ENCODE assay signal across 18 cellular contexts in the genomic region with DNA sequence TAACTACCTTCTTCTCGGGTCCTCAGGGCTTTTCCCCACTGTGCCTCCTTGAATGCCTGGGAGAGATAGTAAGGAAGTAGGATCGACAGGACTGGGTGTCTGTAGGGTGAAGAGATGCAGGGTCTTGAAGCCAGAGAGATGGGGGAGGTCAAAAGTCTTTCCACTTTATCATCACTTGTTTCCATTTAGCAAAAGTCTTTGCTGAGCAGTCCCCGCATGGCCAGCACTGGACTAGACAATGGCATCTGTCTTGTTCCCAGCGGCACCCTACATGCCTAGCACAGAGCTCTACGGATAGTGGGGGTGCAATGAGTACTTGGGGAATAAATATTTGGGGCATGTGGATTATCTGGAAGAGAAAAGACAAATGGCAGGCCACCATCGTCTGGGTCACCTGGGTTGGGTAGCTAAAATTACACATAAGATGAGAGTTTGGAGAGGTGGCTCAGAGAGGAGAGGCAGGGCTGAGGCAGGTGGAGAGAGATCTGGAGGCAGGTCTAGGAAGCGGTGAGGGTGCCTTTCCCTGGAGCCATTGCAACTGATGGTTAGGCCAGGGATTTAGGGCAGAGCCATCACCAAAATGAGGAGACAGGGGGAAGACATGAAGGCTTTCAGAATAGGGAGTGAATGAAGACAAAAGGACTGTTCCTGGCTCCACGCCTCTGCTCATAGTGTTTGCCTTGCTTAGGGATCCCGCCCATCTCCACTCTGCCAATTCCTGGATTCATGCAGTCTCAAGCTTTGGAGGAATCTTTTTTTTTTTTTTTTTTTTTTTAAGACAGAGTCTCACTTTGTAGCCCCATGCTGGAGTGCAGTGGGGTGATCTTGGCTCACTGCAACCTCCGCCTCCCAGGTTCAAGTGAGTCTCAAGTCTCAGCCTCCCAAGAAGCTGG.
DNase-seq lines count a peak whose midpoint lies in the region; ATAC-seq and TF ChIP-seq lines count a peak whose summit lies in the region.
"Had no signal": no experiment of that assay in that cellular context is flagged by ENCODE, and none has a peak within 500 bp of the region (broad histone marks: within the 10 kb centered on the region; RNA-seq: fewer than 3 reads in every experiment).

No MANE protein-coding gene starts in this region.

- intact Hi-C loops in Right ventricle myocardium superior (cut with DNase I) (no loop called here), psoas muscle (cut with DNase I) (no loop called here)

- TF ChIP-seq CTCF in VCaP (conservative IDR thresholded peaks at IDR 0.05) = no peak
- TF ChIP-seq CTCF in psoas muscle (IDR thresholded peaks at IDR 0.05) = no peak
- TF ChIP-seq CTCF in SK-N-SH (IDR thresholded peaks at IDR 0.05) = no peak

- no peak for TF ChIP-seq RAD21 in SK-N-SH (IDR thresholded peaks at IDR 0.05; ENCODE audit: low read length)

- H3K9ac ChIP-seq in SK-N-SH = no peak overlapping the region

- H3K9me3 ChIP-seq in psoas muscle (no peaks in the 10 kb centered on the region), SK-N-SH (no peaks in the 10 kb centered on the region)

- H3K27ac ChIP-seq in VCaP = peak overlapping the region; percentile 77
- H3K27ac ChIP-seq in psoas muscle = peak overlapping the region; percentile 63
- H3K27ac ChIP-seq in SK-N-SH (ENCODE audit: low read depth in 2 of 2, low read length in 1 of 2) = no peak overlapping the region

- POLR2A ChIA-PET in SK-N-SH (lab: Yijun Ruan, JAX) = no interaction called here

- H3K4me1 ChIP-seq in psoas muscle (peaks cover 20% of the 10 kb centered on the region), SK-N-SH (ENCODE audit: control insufficient read depth in 1 of 2, insufficient read depth in 2 of 2, low read depth in 1 of 2, low read length in 1 of 2) (peaks cover 0 to 25% of the 10 kb centered on the region in 2 experiments; a peak in 3 of 4 replicates)

- no peak overlapping the region for H2AFZ ChIP-seq in SK-N-SH (ENCODE audit: low read depth)

- no peaks in the 10 kb centered on the region for H3K79me2 ChIP-seq in SK-N-SH (ENCODE audit: insufficient read depth)

- CTCF ChIA-PET in SK-N-SH (lab: Yijun Ruan, JAX) = no interaction called here

- no peak for TF ChIP-seq EP300 in SK-N-SH (IDR thresholded peaks at IDR 0.05; ENCODE audit: borderline replicate concordance in 1 of 2, low read depth in 1 of 2, low read length in 1 of 2)

- 72 to 83% (median 78%) methylated on average over 10 of the region's 10 CpGs for WGBS in psoas muscle, 3 donors
- WGBS in SK-N-SH (ENCODE audit: low lambda C conversion rate) = 79% methylated on average over 9 of the region's 10 CpGs

- in situ Hi-C loops in G401 (cut with HindIII; ENCODE audit: low sequenced_read_pairs) = no loop called here

- H3K4me3 ChIP-seq in psoas muscle (no peak overlapping the region), SK-N-SH (ENCODE audit: low read depth in 2 of 2, low read length in 1 of 2) (no peak overlapping the region)

- ATAC-seq in Right ventricle myocardium superior (ENCODE audit: poor library complexity) (peak; percentile 26), psoas muscle (no peak)
- ATAC-seq: left lobe of liver, natural killer cell, Panc1 had no signal

- DNase-seq in G401 (ENCODE audit: low spot score) = peak; percentile 26
- DNase-seq in Right ventricle myocardium superior = peak; percentile 72
- DNase-seq in psoas muscle = peak in 1 of 2 donors; percentile 48
- DNase-seq in H4 (ENCODE audit: low spot score) = no peak
- DNase-seq in retina = no peak
- DNase-seq in COLO668 (lab: John Stamatoyannopoulos, UW; ENCODE audit: unreplicated experiment) = no peak
- DNase-seq in SK-N-SH = no peak
- DNase-seq: activated CD8-positive, alpha-beta memory T cell treated with anti-CD3 and anti-CD28 coated beads for 24 hours; cortex of kidney; DMS153; Karpas-422; natural killer cell; NCI-H1436 treated with DMSO at 0.1 percent for 48 hours; NCI-H446 treated with DMSO at 0.1 percent for 48 hours; stimulated activated CD4-positive, alpha-beta T cell treated with anti-CD3 and anti-CD28 coated beads, Interleukin-1b, Interleukin-23, amount 100 ng/mL, for 48 hours had no signal

- H3K9me2 ChIP-seq in SK-N-SH = no peaks in the 10 kb centered on the region

- H3K36me3 ChIP-seq in psoas muscle (ENCODE audit: insufficient read depth in 1 of 2, low read depth in 1 of 2) (no peaks in the 10 kb centered on the region), SK-N-SH (replicated peaks in 1 of 2; ENCODE audit: control insufficient read depth in 1 of 2, insufficient read depth in 2 of 2, low read length in 1 of 2) (no peaks in the 10 kb centered on the region)

- H4K20me1 ChIP-seq in SK-N-SH (ENCODE audit: insufficient read depth) = no peaks in the 10 kb centered on the region

- H3K27me3 ChIP-seq in psoas muscle (ENCODE audit: insufficient read depth in 3 of 3, low read length in 2 of 3) = no peaks in the 10 kb centered on the region
- H3K27me3 ChIP-seq in SK-N-SH (ENCODE audit: insufficient read depth) = no peaks in the 10 kb centered on the region

- H3K4me2 ChIP-seq in SK-N-SH = no peak overlapping the region

- H3F3A ChIP-seq in SK-N-SH (replicated peaks; ENCODE audit: insufficient read depth) = no peaks in the 10 kb centered on the region

TF ChIP-seq in SK-N-SH, 30 proteins besides CTCF, POLR2A, EP300 and RAD21:
- TF ChIP-seq, protein P1, sequence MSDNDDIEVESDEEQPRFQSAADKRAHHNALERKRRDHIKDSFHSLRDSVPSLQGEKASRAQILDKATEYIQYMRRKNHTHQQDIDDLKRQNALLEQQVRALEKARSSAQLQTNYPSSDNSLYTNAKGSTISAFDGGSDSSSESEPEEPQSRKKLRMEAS (IDR thresholded peaks at IDR 0.05; ENCODE audit: low read depth) = no peak
- no peak for TF ChIP-seq TEAD4 (IDR thresholded peaks at IDR 0.05; ENCODE audit: borderline replicate concordance, insufficient read depth)
- TF ChIP-seq CHD2 (IDR thresholded peaks at IDR 0.05; ENCODE audit: low read length, partially characterized antibody) = no peak
- TF ChIP-seq POLR2AphosphoS5 (IDR thresholded peaks at IDR 0.05; ENCODE audit: low read depth, low read length) = no peak
- TF ChIP-seq FOXM1 (IDR thresholded peaks at IDR 0.05; ENCODE audit: low read depth) = no peak
- no peak for TF ChIP-seq EZH2phosphoT487 (IDR thresholded peaks at IDR 0.05; ENCODE audit: borderline replicate concordance, low read depth)
- TF ChIP-seq RCOR1 (IDR thresholded peaks at IDR 0.05; ENCODE audit: low read length) = no peak
- no peak for TF ChIP-seq USF2 (IDR thresholded peaks at IDR 0.05; ENCODE audit: borderline replicate concordance, low read depth, low read length)
- no peak for TF ChIP-seq TCF12 (IDR thresholded peaks at IDR 0.05)

Comparison
In these comparisons a context has a peak if more than half of its experiments do, and no peak if none do; other contexts are left out.
1. DNase-seq: peak in G401 (single experiment) and Right ventricle myocardium superior (single experiment); none in H4 (single experiment), retina (single experiment), COLO668 (single experiment) and SK-N-SH (single experiment).
2. H3K27ac ChIP-seq: peak in VCaP (single experiment) and psoas muscle (single experiment); none in SK-N-SH (0 of 2).